In the genomic region with DNA sequence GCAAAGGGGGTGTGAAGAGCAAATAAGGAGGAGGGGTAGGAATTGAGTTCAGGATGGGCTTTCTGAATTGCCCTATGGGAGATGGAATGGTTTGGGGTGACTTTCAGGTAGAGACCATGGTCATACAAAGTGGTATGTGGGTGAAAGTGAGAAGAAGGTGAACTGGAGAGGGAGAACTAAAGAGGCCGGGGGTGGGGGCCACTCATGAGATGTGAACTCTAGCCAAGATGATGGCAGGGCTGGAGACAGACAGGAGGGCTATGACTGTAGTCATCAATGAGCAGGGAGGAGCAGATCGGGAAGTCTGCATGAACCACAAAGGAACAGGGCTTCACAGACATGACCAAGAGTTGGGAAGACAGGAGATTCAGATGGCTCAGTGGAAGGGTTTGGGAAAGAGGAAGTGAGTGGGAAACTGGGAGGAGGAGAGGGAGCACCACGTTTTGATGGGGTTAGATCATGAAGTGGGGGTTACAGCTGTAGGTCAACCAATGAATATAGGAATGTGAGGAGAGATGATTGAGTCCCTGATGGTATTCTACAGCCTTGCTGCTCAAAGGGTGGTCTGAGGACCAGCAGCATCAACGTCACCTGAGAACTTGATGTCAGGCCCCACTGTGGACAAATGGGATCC, we compare ENCODE assay signal across 18 cellular contexts. TPM values are rescaled to one million over a fixed set of nuclear protein-coding genes. Genes with fewer than 3 reads are reported as not detected.
DNase-seq lines count a peak whose midpoint lies in the region; ATAC-seq, FAIRE-seq and TF ChIP-seq lines count a peak whose summit lies in the region.
"Had no signal": no experiment of that assay in that cellular context is flagged by ENCODE, and none has a peak within 500 bp of the region (broad histone marks: within the 10 kb centered on the region; RNA-seq: fewer than 3 reads in every experiment).

No MANE protein-coding gene starts in this region.

- peak overlapping the region; percentile 52 for H3K27ac ChIP-seq in HL-60 (replicated peaks)
- no peak overlapping the region for H3K27ac ChIP-seq in K562 (ENCODE audit: extremely low read depth, low read depth, low read length)
- no peak overlapping the region for H3K27ac ChIP-seq in transverse colon
- no peak overlapping the region for H3K27ac ChIP-seq in GM23338 (ENCODE audit: low read depth)
- H3K27ac ChIP-seq: A549, C4-2B, KMS-11 had no signal

- TF ChIP-seq CTCF in HL-60 (IDR thresholded peaks at IDR 0.05; ENCODE audit: insufficient read depth, low read length) (no peak), K562 (IDR thresholded peaks at IDR 0.05 in 2 of 3, conservative IDR thresholded peaks at IDR 0.05 in 1 of 3; ENCODE audit: insufficient read depth in 2 of 3, low read depth in 1 of 3, low read length in 3 of 3) (no peak), transverse colon (IDR thresholded peaks at IDR 0.05) (no peak), GM23338 (conservative IDR thresholded peaks at IDR 0.05; ENCODE audit: low read depth in 2 of 2) (no peak)

- no peak for TF ChIP-seq RAD21 in K562 (CRISPR knock-in tag; conservative IDR thresholded peaks at IDR 0.05 in 1 of 2, IDR thresholded peaks at IDR 0.05 in 1 of 2)

- no peak overlapping the region for H3K9ac ChIP-seq in K562 (ENCODE audit: insufficient read depth in 1 of 2, low read depth in 2 of 2, low read length in 2 of 2)
- H3K9ac ChIP-seq: KMS-11, SK-N-SH had no signal

- no peak overlapping the region for H3K4me3 ChIP-seq in HL-60 (replicated peaks; ENCODE audit: insufficient read depth, low read length)
- H3K4me3 ChIP-seq in K562, result no peak overlapping the region
- H3K4me3 ChIP-seq in transverse colon, result no peak overlapping the region
- H3K4me3 ChIP-seq in GM23338, result no peak overlapping the region
- H3K4me3 ChIP-seq: A549 had no signal

- H2AFZ ChIP-seq in K562 (ENCODE audit: low read depth, low read length), result no peak overlapping the region
- H2AFZ ChIP-seq in GM23338, result no peak overlapping the region

- no TSS peak for BruUV-seq in K562 (replicated peaks; lab: Mats Ljungman, UMichigan)

- peak; percentile 5 for DNase-seq in stimulated activated CD4-positive, alpha-beta T cell treated with anti-CD3 and anti-CD28 coated beads, Interleukin-15, amount 100 ng/mL, for 24 hours
- no peak for DNase-seq in stimulated activated CD4-positive, alpha-beta T cell treated with anti-CD3 and anti-CD28 coated beads, Interleukin-1b, Interleukin-23, amount 100 ng/mL, for 48 hours
- DNase-seq in HL-60 (ENCODE audit: low read depth in 1 of 2, low spot score in 1 of 2), result no peak
- no peak for DNase-seq in K562 (ENCODE audit: extremely low read depth in 1 of 4, low spot score in 3 of 4)
- no peak for DNase-seq in transverse colon
- no peak for DNase-seq in Ammon's horn (ENCODE audit: low spot score)
- DNase-seq in T-helper 9 cell, result no peak
- DNase-seq in GM23338 (ENCODE audit: low spot score), result no peak
- DNase-seq: HCEC 1CT, NCI-H1105, NCI-H1694, NCI-H345, NCI-H526 treated with DMSO at 0.1 percent for 48 hours, SHP77, SK-N-SH had no signal

- in situ Hi-C loops in K562 (cut with MboI), result no loop called here
- in situ Hi-C loops in transverse colon (cut with MboI; ENCODE audit: low pct_ligation_motif_present in 1 of 4, low pct_unique_long_range_greater_than_20kb in 1 of 4, low sequenced_read_pairs in 3 of 4), result loop anchor here in 3 of 4 donors (10.0 kb wide), 1 partner anchor 185 kb away; no protein-coding TSS in a partner anchor

- TF ChIP-seq EP300 in K562 (IDR thresholded peaks at IDR 0.05; ENCODE audit: low read length), result no peak
- TF ChIP-seq EP300 in transverse colon (IDR thresholded peaks at IDR 0.05; ENCODE audit: low read depth), result no peak

- H3K79me2 ChIP-seq in K562 (ENCODE audit: control insufficient read depth, insufficient read depth, low read length) (no peaks in the 10 kb centered on the region), GM23338 (replicated peaks; ENCODE audit: insufficient read depth) (no peaks in the 10 kb centered on the region)

- CTCF ChIA-PET in K562 (lab: Yijun Ruan, JAX; ENCODE audit: low intra/inter-chr PET ratio), result interaction anchor here (0.6 kb wide), 1 partner anchor 179 kb away, joined by 4 read pairs; no protein-coding TSS in a partner anchor

- H3K36me3 Mint-ChIP-seq in GM23338 (ENCODE audit: low read depth), result no peaks in the 10 kb centered on the region

- no peaks in the 10 kb centered on the region for H3K36me3 ChIP-seq in K562 (ENCODE audit: control insufficient read depth, insufficient read depth, low read length)
- H3K36me3 ChIP-seq in transverse colon, result no peaks in the 10 kb centered on the region
- no peaks in the 10 kb centered on the region for H3K36me3 ChIP-seq in GM23338 (ENCODE audit: insufficient read depth)

- TF ChIP-seq POLR2A in K562 (conservative IDR thresholded peaks at IDR 0.05), result no peak
- no peak for TF ChIP-seq POLR2A in transverse colon (IDR thresholded peaks at IDR 0.05)

- H3K27ac Mint-ChIP-seq in GM23338, result no peak overlapping the region

- H3K9me1 ChIP-seq in K562 (ENCODE audit: control insufficient read depth, insufficient read depth, low read length), result no peaks in the 10 kb centered on the region

- H3K4me1 Mint-ChIP-seq in GM23338, result peaks cover 10% of the 10 kb centered on the region

- H3K27me3 Mint-ChIP-seq in GM23338 (ENCODE audit: insufficient read depth, low read depth, poor library complexity), result peaks cover 12% of the 10 kb centered on the region

- H3K27me3 ChIP-seq in HL-60 (ENCODE audit: insufficient read depth, poor library complexity, severe bottlenecking) (no peaks in the 10 kb centered on the region), K562 (ENCODE audit: control insufficient read depth in 2 of 2, insufficient read depth in 2 of 2, low read length in 2 of 2) (no peaks in the 10 kb centered on the region), transverse colon (no peaks in the 10 kb centered on the region), GM23338 (ENCODE audit: insufficient read depth) (no peaks in the 10 kb centered on the region)

- H3K4me1 ChIP-seq in K562 (replicated peaks in 1 of 2; ENCODE audit: control insufficient read depth in 2 of 2, insufficient read depth in 2 of 2, low read length in 2 of 2) (peaks cover 0 to 16% of the 10 kb centered on the region in 2 experiments; a peak in 3 of 5 replicates), transverse colon (peaks cover 0 to 2% (median 0%) of the 10 kb centered on the region in 4 donors), GM23338 (ENCODE audit: insufficient read depth) (no peaks in the 10 kb centered on the region)

- FAIRE-seq in K562 (lab: Jason Lieb, UNC), result no peak
- FAIRE-seq: A549 had no signal

- WGBS in K562 (ENCODE audit: insufficient coverage, low coverage, missing lambda C conversion rate), result 49% methylated on average over 4 of the region's 4 CpGs
- WGBS in transverse colon (ENCODE audit: low coverage in 1 of 2), 2 donors, result 71 to 82% methylated on average over 3 to 4 of the region's 4 CpGs

- intact Hi-C loops in K562 (cut with micrococcal nuclease), result no loop called here
- intact Hi-C loops in transverse colon (cut with DNase I; ENCODE audit: low total_unique reads), result no loop called here

- no peaks in the 10 kb centered on the region for H3F3A ChIP-seq in GM23338 (replicated peaks; ENCODE audit: low read depth)

- no peaks in the 10 kb centered on the region for H4K20me1 ChIP-seq in K562 (replicated peaks; ENCODE audit: control insufficient read depth, insufficient read depth, low read length)
- H4K20me1 ChIP-seq in GM23338 (replicated peaks; ENCODE audit: insufficient read depth), result no peaks in the 10 kb centered on the region

- H3K4me2 ChIP-seq in K562 (ENCODE audit: insufficient read depth, low read length) (no peak overlapping the region), GM23338 (no peak overlapping the region)
- H3K4me2 ChIP-seq: A549, KMS-11, SK-N-SH had no signal

- POLR2A ChIA-PET in K562 (lab: Yijun Ruan, JAX), result interaction anchor here (0.9 to 1.1 kb wide), 2 partner anchors 8 to 22 kb away, joined by 3 read pairs; no protein-coding TSS in a partner anchor

- H3K4me3 Mint-ChIP-seq in GM23338, result no peak overlapping the region

- no peaks in the 10 kb centered on the region for H3K9me3 ChIP-seq in K562 (replicated peaks; ENCODE audit: control insufficient read depth, insufficient read depth, low read depth, low read length)
- H3K9me3 ChIP-seq in transverse colon, result no peaks in the 10 kb centered on the region
- H3K9me3 ChIP-seq: A549, SK-N-SH had no signal

- H3K9me3 Mint-ChIP-seq in GM23338, result peaks cover 5% of the 10 kb centered on the region; the same call in 1 of the 3 replicates

- peaks cover 8% of the 10 kb centered on the region; the same call in 1 of the 2 replicates for H3K9me2 ChIP-seq in GM23338 (ENCODE audit: insufficient read depth)
- H3K9me2 ChIP-seq: SK-N-SH had no signal

- ATAC-seq in K562, result no peak
- ATAC-seq in GM23338, result no peak
- ATAC-seq: A549 had no signal

TF ChIP-seq in K562, 482 proteins besides CTCF, POLR2A, EP300 and RAD21 (continues in another document):
- TF ChIP-seq NR4A1 (CRISPR knock-in tag; IDR thresholded peaks at IDR 0.05), result no peak
- no peak for TF ChIP-seq NR4A1 (tag; IDR thresholded peaks at IDR 0.05)
- TF ChIP-seq SPI1 (IDR thresholded peaks at IDR 0.05; ENCODE audit: borderline replicate concordance, low read depth, low read length), result peak; percentile 90

RNA-seq across cellular contexts. Expression of gene LRRC8D, which starts 20.7 kb away (rescaled TPM):
- total RNA-seq in K562 (2011; cell fraction: chromatin; rRNA removed; ENCODE audit: low replicate concordance), result 40.8 and 79.7 TPM in 2 replicates
- 33.0 and 35.8 TPM in 2 replicates for total RNA-seq in K562 (2011; cell fraction: nucleolus; rRNA removed)
- 50.9 and 57.0 TPM in 2 replicates for total RNA-seq in K562 (2011; cell fraction: nucleoplasm; rRNA removed)
- 11.4 and 12.4 TPM in 2 replicates for total RNA-seq in K562 (2014; rRNA removed)
- 21.9 and 25.5 TPM in 2 replicates for total RNA-seq in K562 (2014; rRNA removed; fragmentation: Illumina TruSeq; extraction: Trizol)
- 13.6 and 14.7 TPM in 2 replicates for total RNA-seq in K562 (2015; rRNA removed; fragmentation: Illumina TruSeq; extraction: Trizol)
- total RNA-seq in K562 (2021), result 22.1 and 25.0 TPM in 2 replicates
- polyA plus RNA-seq in K562 (2011; rRNA removed), result 53.9 and 66.3 TPM in 2 replicates
- 41.0 and 55.7 TPM in 2 replicates for polyA plus RNA-seq in K562 (2011; cell fraction: cytosol; rRNA removed)
- polyA plus RNA-seq in K562 (2011; cell fraction: nucleus; rRNA removed), result 51.6 and 73.7 TPM in 2 replicates
- polyA plus RNA-seq in K562 (2012), result 16.6 and 39.2 TPM in 2 replicates
- 24.9 and 26.1 TPM in 2 replicates for polyA plus RNA-seq in K562 (2014; fragmentation: Illumina TruSeq; extraction: Trizol)
- polyA plus RNA-seq in K562 (2014; fragmentation: Nextera tagmentation; extraction: Ambion mirVana), result 1 to 10 TPM; 3.4 to 7.8 TPM
- polyA plus RNA-seq in K562 (2014; rRNA removed), result 14.7 and 15.9 TPM in 2 replicates
- 58.4 and 72.6 TPM in 2 replicates for polyA minus RNA-seq in K562 (2011; rRNA and poly(A)+ RNA removed)
- 33.1 and 35.2 TPM in 2 replicates for polyA minus RNA-seq in K562 (2011; cell fraction: cytosol; rRNA and poly(A)+ RNA removed)
- polyA minus RNA-seq in K562 (2011; cell fraction: nucleus; rRNA and poly(A)+ RNA removed), result 14.3 and 31.3 TPM in 2 replicates
- 10 to 100 TPM in 3 of 4 donors, 1 to 10 TPM in 1; 8.2 to 81.5 (median 52.4) TPM for total RNA-seq in transverse colon
- 48.1 and 48.8 TPM in 2 replicates for total RNA-seq in GM23338 (2014; rRNA removed; shearing (Covaris generic))
- polyA plus RNA-seq in GM23338 (2016; fragmentation: Nextera tagmentation; extraction: Ambion mirVana), result 22.4 and 23.6 TPM in 2 replicates
